ENCODE assay signal across 20 cellular contexts in genomic region chr7:1914321-1914720, GRCh38.
DNase-seq lines count a peak whose midpoint lies in the region; ATAC-seq and TF ChIP-seq lines count a peak whose summit lies in the region.
"Had no signal": no experiment of that assay in that cellular context is flagged by ENCODE, and none has a peak within 500 bp of the region (broad histone marks: within the 10 kb centered on the region; RNA-seq: fewer than 3 reads in every experiment).

No MANE protein-coding gene starts in this region.

- peaks cover 57% of the 10 kb centered on the region for H3K4me1 Mint-ChIP-seq in dendritic cell treated with granulocyte-macrophage colony-stimulating factor and Interleukin-4, amounts not matched to agents 40 ng/mL and 50 ng/mL, for 4 days (ENCODE audit: low read depth)
- H3K4me1 Mint-ChIP-seq in activated naive CD4-positive, alpha-beta T cell treated with anti-CD3 and anti-CD28 coated beads for 36 hours (ENCODE audit: low read depth): peaks cover 13% of the 10 kb centered on the region

- in situ Hi-C loops in ACHN (cut with HindIII; ENCODE audit: low pct_ligation_motif_present, low pct_unique_long_range_greater_than_20kb, low sequenced_read_pairs): no loop called here

- ATAC-seq in left ventricle myocardium superior (peak; percentile 61), HG02571 (IDR thresholded peaks at IDR 0.05; ENCODE audit: unreplicated experiment) (no peak), HG02763 (IDR thresholded peaks at IDR 0.05; ENCODE audit: unreplicated experiment) (no peak)

- H3K9ac ChIP-seq in BLaER1 treated with 17β-estradiol and CSF1 and Interleukin-3, amounts not matched to agents 10 nM and 100 nM: peak overlapping the region in 8 of 11 experiments; percentile 5 to 56 (median 32); a peak in 7 of 22 replicates

- TF ChIP-seq EP300 in sigmoid colon (IDR thresholded peaks at IDR 0.05): no peak

- peaks cover 75% of the 10 kb centered on the region for H3K36me3 Mint-ChIP-seq in dendritic cell treated with granulocyte-macrophage colony-stimulating factor and Interleukin-4, amounts not matched to agents 40 ng/mL and 50 ng/mL, for 4 days (ENCODE audit: low read depth)
- H3K36me3 Mint-ChIP-seq in activated naive CD4-positive, alpha-beta T cell treated with anti-CD3 and anti-CD28 coated beads for 36 hours (ENCODE audit: low read depth): peaks cover 1% of the 10 kb centered on the region

- TF ChIP-seq POLR2A in sigmoid colon (IDR thresholded peaks at IDR 0.05): no peak

- peaks cover 97 to 100% (median 100%) of the 10 kb centered on the region in 11 experiments for H4K20me1 ChIP-seq in BLaER1 treated with 17β-estradiol and CSF1 and Interleukin-3, amounts not matched to agents 10 nM and 100 nM

- H3K9me3 Mint-ChIP-seq in dendritic cell treated with granulocyte-macrophage colony-stimulating factor and Interleukin-4, amounts not matched to agents 40 ng/mL and 50 ng/mL, for 4 days: no peaks in the 10 kb centered on the region
- H3K9me3 Mint-ChIP-seq in activated naive CD4-positive, alpha-beta T cell treated with anti-CD3 and anti-CD28 coated beads for 36 hours: no peaks in the 10 kb centered on the region
- H3K9me3 Mint-ChIP-seq: IgD-negative memory B cell, nephron progenitor cell had no signal

- H3K4me3 ChIP-seq in BLaER1 treated with 17β-estradiol and CSF1 and Interleukin-3, amounts not matched to agents 10 nM and 100 nM: no peak overlapping the region; a peak in 2 of 20 replicates
- no peak overlapping the region for H3K4me3 ChIP-seq in sigmoid colon
- H3K4me3 ChIP-seq: cardiac muscle cell, suprapubic skin had no signal

- CTCF ChIA-PET in activated naive CD4-positive, alpha-beta T cell treated with anti-CD3 and anti-CD28 coated beads for 36 hours (lab: Charles Lee): no interaction called here

- H3K36me3 ChIP-seq in BLaER1 treated with 17β-estradiol and CSF1 and Interleukin-3, amounts not matched to agents 10 nM and 100 nM: peaks cover 0 to 43% (median 11%) of the 10 kb centered on the region in 11 experiments; a peak in 10 of 22 replicates
- H3K36me3 ChIP-seq in sigmoid colon: no peaks in the 10 kb centered on the region
- H3K36me3 ChIP-seq: cardiac muscle cell, suprapubic skin had no signal

- peak overlapping the region; percentile 66 to 93 (median 86) for H3K4me2 ChIP-seq in BLaER1 treated with 17β-estradiol and CSF1 and Interleukin-3, amounts not matched to agents 10 nM and 100 nM

- WGBS in sigmoid colon, 2 donors: 80 to 84% methylated on average over 21 of the region's 21 CpGs

- intact Hi-C loops in dendritic cell treated with granulocyte-macrophage colony-stimulating factor and Interleukin-4, amounts not matched to agents 40 ng/mL and 50 ng/mL, for 4 days (cut with micrococcal nuclease): loop anchor here (10.0 kb wide), 1 partner anchor 110 kb away; no protein-coding TSS in a partner anchor
- intact Hi-C loops in left ventricle myocardium superior (cut with micrococcal nuclease) (no loop called here), sigmoid colon (cut with DNase I) (no loop called here)
- intact Hi-C loops in activated naive CD4-positive, alpha-beta T cell treated with anti-CD3 and anti-CD28 coated beads for 36 hours (cut with micrococcal nuclease): no loop called here

- H3K27ac ChIP-seq in BLaER1 treated with 17β-estradiol and CSF1 and Interleukin-3, amounts not matched to agents 10 nM and 100 nM: no peak overlapping the region
- no peak overlapping the region for H3K27ac ChIP-seq in sigmoid colon
- H3K27ac ChIP-seq: cardiac muscle cell, suprapubic skin had no signal

- peaks cover 48 to 70% (median 62%) of the 10 kb centered on the region in 10 experiments for H3K4me1 ChIP-seq in BLaER1 treated with 17β-estradiol and CSF1 and Interleukin-3, amounts not matched to agents 10 nM and 100 nM
- H3K4me1 ChIP-seq in sigmoid colon: peaks cover 0 to 15% (median 13%) of the 10 kb centered on the region in 4 donors

- no peak overlapping the region for H3K4me3 Mint-ChIP-seq in dendritic cell treated with granulocyte-macrophage colony-stimulating factor and Interleukin-4, amounts not matched to agents 40 ng/mL and 50 ng/mL, for 4 days
- H3K4me3 Mint-ChIP-seq in activated naive CD4-positive, alpha-beta T cell treated with anti-CD3 and anti-CD28 coated beads for 36 hours: no peak overlapping the region
- H3K4me3 Mint-ChIP-seq: IgD-negative memory B cell, nephron progenitor cell had no signal

- 0 out of 22 replicates have a peak, but pooled peaks cover 0 to 8% (median 0%) of the 10 kb centered on the region in 11 experiments for H3K27me3 ChIP-seq in BLaER1 treated with 17β-estradiol and CSF1 and Interleukin-3, amounts not matched to agents 10 nM and 100 nM
- H3K27me3 ChIP-seq in sigmoid colon: no peaks in the 10 kb centered on the region
- H3K27me3 ChIP-seq: cardiac muscle cell, suprapubic skin had no signal

- no peaks in the 10 kb centered on the region for H3K27me3 Mint-ChIP-seq in dendritic cell treated with granulocyte-macrophage colony-stimulating factor and Interleukin-4, amounts not matched to agents 40 ng/mL and 50 ng/mL, for 4 days
- H3K27me3 Mint-ChIP-seq in activated naive CD4-positive, alpha-beta T cell treated with anti-CD3 and anti-CD28 coated beads for 36 hours (ENCODE audit: low read depth): no peaks in the 10 kb centered on the region
- H3K27me3 Mint-ChIP-seq: IgD-negative memory B cell had no signal

- TF ChIP-seq CTCF in sigmoid colon (IDR thresholded peaks at IDR 0.05): no peak

- H3K27ac Mint-ChIP-seq in dendritic cell treated with granulocyte-macrophage colony-stimulating factor and Interleukin-4, amounts not matched to agents 40 ng/mL and 50 ng/mL, for 4 days: peak overlapping the region; percentile 68
- no peak overlapping the region for H3K27ac Mint-ChIP-seq in activated naive CD4-positive, alpha-beta T cell treated with anti-CD3 and anti-CD28 coated beads for 36 hours
- H3K27ac Mint-ChIP-seq: IgD-negative memory B cell, nephron progenitor cell had no signal

- DNase-seq in left ventricle myocardium superior: peak; percentile 83
- DNase-seq in sigmoid colon: peak; percentile 85
- DNase-seq in activated naive CD4-positive, alpha-beta T cell treated with anti-CD3 and anti-CD28 coated beads for 36 hours: no peak
- DNase-seq in ACHN: no peak
- DNase-seq: activated CD4-positive, alpha-beta T cell treated with anti-CD3 and anti-CD28 coated beads for 4 hours; activated naive CD4-positive, alpha-beta T cell; activated T-cell treated with anti-CD3 and anti-CD28 coated beads, Interleukin-2, amount 50 U/mL, for 48 hours; C1 segment of cervical spinal cord; NCI-H1092 treated with DMSO at 0.1 percent for 48 hours; NCI-H2029 treated with DMSO at 0.1 percent for 48 hours; NCI-H2227 treated with DMSO at 0.1 percent for 48 hours; T-helper 1 cell had no signal

- no peaks in the 10 kb centered on the region for H3K9me3 ChIP-seq in BLaER1 treated with 17β-estradiol and CSF1 and Interleukin-3, amounts not matched to agents 10 nM and 100 nM (replicated peaks in 1 of 11)
- no peaks in the 10 kb centered on the region for H3K9me3 ChIP-seq in sigmoid colon
- H3K9me3 ChIP-seq: suprapubic skin had no signal

Comparison
In these comparisons a context has a peak if more than half of its experiments do, and no peak if none do; other contexts are left out.
1. DNase-seq: peak in left ventricle myocardium superior (single experiment) and sigmoid colon (single experiment); none in activated naive CD4-positive, alpha-beta T cell treated with anti-CD3 and anti-CD28 coated beads for 36 hours (single experiment) and ACHN (single experiment).